In genomic region chr1:226813671-226814591, GRCh38 we compare ENCODE assay signal across 15 cellular contexts. TPM values are rescaled to one million over a fixed set of nuclear protein-coding genes. Genes with fewer than 3 reads are reported as not detected.
DNase-seq lines count a peak whose midpoint lies in the region; ATAC-seq and TF ChIP-seq lines count a peak whose summit lies in the region.
"Had no signal": no experiment of that assay in that cellular context is flagged by ENCODE, and none has a peak within 500 bp of the region (broad histone marks: within the 10 kb centered on the region; RNA-seq: fewer than 3 reads in every experiment).

No MANE protein-coding gene starts in this region.

- TF ChIP-seq CTCF in right atrium auricular region (IDR thresholded peaks at IDR 0.05) (no peak), esophagus squamous epithelium (IDR thresholded peaks at IDR 0.05) (no peak), vagina (IDR thresholded peaks at IDR 0.05) (no peak)

- H3K36me3 ChIP-seq in right atrium auricular region: no peaks in the 10 kb centered on the region
- H3K36me3 ChIP-seq in esophagus squamous epithelium: no peaks in the 10 kb centered on the region
- no peaks in the 10 kb centered on the region for H3K36me3 ChIP-seq in rectal smooth muscle tissue (ENCODE audit: control insufficient read depth, insufficient read depth, low read length)
- H3K36me3 ChIP-seq in vagina: no peaks in the 10 kb centered on the region

- no peak overlapping the region for H3K9ac ChIP-seq in rectal smooth muscle tissue (ENCODE audit: low read length)

- peaks cover 0 to 19% of the 10 kb centered on the region in 2 donors for H3K4me1 ChIP-seq in right atrium auricular region
- H3K4me1 ChIP-seq in esophagus squamous epithelium: peaks cover 0 to 24% (median 22%) of the 10 kb centered on the region in 3 donors
- peaks cover 13% of the 10 kb centered on the region for H3K4me1 ChIP-seq in rectal smooth muscle tissue (ENCODE audit: control insufficient read depth, insufficient read depth, low read length)
- H3K4me1 ChIP-seq in vagina: peaks cover 37% of the 10 kb centered on the region
- H3K4me1 ChIP-seq: body of pancreas had no signal

- H3K27ac ChIP-seq in right atrium auricular region (peak overlapping the region; percentile 67 to 72), esophagus squamous epithelium (peak overlapping the region in 3 of 4 donors; percentile 84 to 87 (median 84)), rectal smooth muscle tissue (ENCODE audit: low read depth, low read length) (peak overlapping the region; percentile 27), vagina (peak overlapping the region; percentile 81)

- no peak for ATAC-seq in Right ventricle myocardium inferior
- ATAC-seq: activated CD8-positive, alpha-beta T cell treated with anti-CD3 and anti-CD28 coated beads for 36 hours; effector memory CD8-positive, alpha-beta T cell had no signal

- H3K4me3 ChIP-seq in right atrium auricular region: no peak overlapping the region
- no peak overlapping the region for H3K4me3 ChIP-seq in esophagus squamous epithelium
- no peak overlapping the region for H3K4me3 ChIP-seq in rectal smooth muscle tissue (ENCODE audit: low read length)
- no peak overlapping the region for H3K4me3 ChIP-seq in vagina
- H3K4me3 ChIP-seq: body of pancreas had no signal

- intact Hi-C loops in Right ventricle myocardium inferior (cut with DNase I): no loop called here
- intact Hi-C loops in esophagus squamous epithelium (cut with DNase I): no loop called here
- intact Hi-C loops in vagina (cut with DNase I): no loop called here

- no peak for DNase-seq in right atrium auricular region (ENCODE audit: low spot score)
- DNase-seq in Right ventricle myocardium inferior (ENCODE audit: missing footprints): no peak
- no peak for DNase-seq in esophagus squamous epithelium (lab: John Stamatoyannopoulos, UW)
- DNase-seq in vagina (ENCODE audit: extremely low spot score in 2 of 2): no peak
- DNase-seq in cortex of kidney (lab: John Stamatoyannopoulos, UW): no peak
- DNase-seq in activated gamma-delta T cell treated with Interleukin-2 at 50 U/mL for 16 hours: no peak
- no peak for DNase-seq in stimulated activated naive CD4-positive, alpha-beta T cell (lab: John Stamatoyannopoulos, UW)
- DNase-seq: activated CD8-positive, alpha-beta T cell treated with anti-CD3 and anti-CD28 coated beads for 36 hours; activated gamma-delta T cell; body of pancreas; Caco-2; effector memory CD8-positive, alpha-beta T cell; naive B cell; stimulated activated CD4-positive, alpha-beta T cell treated with anti-CD3 and anti-CD28 coated beads, Interleukin-4, amount 100 ng/mL, for 4 hours had no signal

- WGBS in esophagus squamous epithelium, 2 donors: 89 to 90% methylated on average over 7 of the region's 7 CpGs

- TF ChIP-seq POLR2A in esophagus squamous epithelium (IDR thresholded peaks at IDR 0.05): no peak
- TF ChIP-seq POLR2A in vagina (IDR thresholded peaks at IDR 0.05): no peak

- no peaks in the 10 kb centered on the region for H3K27me3 ChIP-seq in right atrium auricular region
- H3K27me3 ChIP-seq in esophagus squamous epithelium: no peaks in the 10 kb centered on the region
- no peaks in the 10 kb centered on the region for H3K27me3 ChIP-seq in rectal smooth muscle tissue (ENCODE audit: control insufficient read depth, insufficient read depth, low read length)
- no peaks in the 10 kb centered on the region for H3K27me3 ChIP-seq in vagina
- H3K27me3 ChIP-seq: body of pancreas had no signal

- no peaks in the 10 kb centered on the region for H3K9me3 ChIP-seq in right atrium auricular region
- no peaks in the 10 kb centered on the region for H3K9me3 ChIP-seq in esophagus squamous epithelium
- H3K9me3 ChIP-seq in vagina: no peaks in the 10 kb centered on the region
- H3K9me3 ChIP-seq: body of pancreas, Caco-2 had no signal

RNA-seq across cellular contexts. Expression of gene PSEN2, which starts 56.5 kb away (rescaled TPM):
- total RNA-seq in right atrium auricular region: 10 to 100 TPM; 22.6 to 23.3 TPM
- total RNA-seq in Right ventricle myocardium inferior: 24.2 TPM
- 10 to 100 TPM in 3 of 4 donors, 1 to 10 TPM in 1; 8.3 to 23.5 (median 17.8) TPM for total RNA-seq in esophagus squamous epithelium
- 22.1 TPM for total RNA-seq in vagina

Comparison
In these comparisons a context has a peak if more than half of its experiments do, and no peak if none do; other contexts are left out.
1. H3K27ac ChIP-seq: peak in every context shown above with its lines; median percentile 84 in esophagus squamous epithelium; 81 in vagina; 70 in right atrium auricular region; 27 in rectal smooth muscle tissue.